ENCODE assay signal across 17 cellular contexts in the genomic region with DNA sequence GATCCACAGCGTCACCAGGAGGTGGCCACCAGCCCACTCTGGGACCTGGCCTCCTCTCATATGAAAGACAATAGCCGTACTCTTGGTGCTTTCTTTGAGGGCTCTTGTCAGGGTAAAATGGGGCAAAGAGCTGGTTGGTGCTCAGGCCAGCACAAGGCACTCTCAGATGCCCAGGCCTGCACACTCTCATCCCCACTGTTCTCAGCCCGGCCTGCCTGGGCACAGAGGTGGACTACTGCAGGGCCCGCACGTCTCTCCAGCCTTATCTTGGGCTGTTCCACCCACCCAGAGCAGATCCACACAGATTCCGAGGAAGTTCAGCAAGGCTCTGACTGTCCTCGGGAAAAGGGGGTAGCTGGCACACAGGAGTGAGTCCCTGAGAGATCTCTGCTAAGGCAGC.
DNase-seq lines count a peak whose midpoint lies in the region; ATAC-seq and TF ChIP-seq lines count a peak whose summit lies in the region.
"Had no signal": no experiment of that assay in that cellular context is flagged by ENCODE, and none has a peak within 500 bp of the region (broad histone marks: within the 10 kb centered on the region; RNA-seq: fewer than 3 reads in every experiment).

No MANE protein-coding gene starts in this region.

- H3K4me3 ChIP-seq in BLaER1 (no peak overlapping the region), neural progenitor cell (no peak overlapping the region), MM.1S (ENCODE audit: low read length) (no peak overlapping the region), coronary artery (no peak overlapping the region)
- no peak overlapping the region for H3K4me3 ChIP-seq in BLaER1 treated with 17β-estradiol and CSF1 and Interleukin-3, amounts not matched to agents 10 nM and 100 nM
- H3K4me3 ChIP-seq: HAP-1, SJCRH30 had no signal

- H3K9me2 ChIP-seq in MM.1S (replicated peaks; ENCODE audit: insufficient read depth, low read length): no peaks in the 10 kb centered on the region

- no peaks in the 10 kb centered on the region for H3K79me2 ChIP-seq in neural progenitor cell (ENCODE audit: low read depth)
- no peaks in the 10 kb centered on the region for H3K79me2 ChIP-seq in MM.1S (ENCODE audit: low read length)

- H3K4me2 ChIP-seq in BLaER1: peak overlapping the region; percentile 74
- H3K4me2 ChIP-seq in BLaER1 treated with 17β-estradiol and CSF1 and Interleukin-3, amounts not matched to agents 10 nM and 100 nM: peak overlapping the region in 8 of 11 experiments; percentile 57 to 87 (median 74); a peak in 13 of 22 replicates
- H3K4me2 ChIP-seq in neural progenitor cell: peak overlapping the region; percentile 50
- no peak overlapping the region for H3K4me2 ChIP-seq in MM.1S (ENCODE audit: low read depth, low read length)
- H3K4me2 ChIP-seq: KMS-11 had no signal

- peaks cover 73% of the 10 kb centered on the region for H3K4me1 Mint-ChIP-seq in neural progenitor cell
- H3K4me1 Mint-ChIP-seq: CD14-positive monocyte had no signal

- peak overlapping the region; percentile 90 for H3K27ac Mint-ChIP-seq in neural progenitor cell
- H3K27ac Mint-ChIP-seq: CD14-positive monocyte had no signal

- no peaks in the 10 kb centered on the region for H3K9me3 Mint-ChIP-seq in neural progenitor cell
- H3K9me3 Mint-ChIP-seq: CD14-positive monocyte had no signal

- no peaks in the 10 kb centered on the region for H4K20me1 ChIP-seq in BLaER1
- 0 out of 22 replicates have a peak, but pooled peaks cover 0 to 4% (median 0%) of the 10 kb centered on the region in 11 experiments for H4K20me1 ChIP-seq in BLaER1 treated with 17β-estradiol and CSF1 and Interleukin-3, amounts not matched to agents 10 nM and 100 nM
- H4K20me1 ChIP-seq in neural progenitor cell (ENCODE audit: low read depth): no peaks in the 10 kb centered on the region
- no peaks in the 10 kb centered on the region for H4K20me1 ChIP-seq in MM.1S (ENCODE audit: insufficient read depth, low read length)

- H3K4me3 Mint-ChIP-seq in neural progenitor cell: peak overlapping the region; percentile 42
- H3K4me3 Mint-ChIP-seq: CD14-positive monocyte had no signal

- H3K9ac ChIP-seq in BLaER1 (no peak overlapping the region), neural progenitor cell (no peak overlapping the region), MM.1S (ENCODE audit: low read length) (no peak overlapping the region)
- no peak overlapping the region for H3K9ac ChIP-seq in BLaER1 treated with 17β-estradiol and CSF1 and Interleukin-3, amounts not matched to agents 10 nM and 100 nM
- H3K9ac ChIP-seq: KMS-11 had no signal

- H3F3A ChIP-seq in neural progenitor cell (ENCODE audit: low read depth) (peaks cover 12% of the 10 kb centered on the region), MM.1S (ENCODE audit: insufficient read depth, low read length) (no peaks in the 10 kb centered on the region)

- DNase-seq in ecto neural progenitor cell (ENCODE audit: low spot score) (peak; percentile 37), neural progenitor cell (ENCODE audit: low spot score) (no peak), MM.1S (no peak), SHP77 treated with DMSO at 0.1 percent for 48 hours (lab: John Stamatoyannopoulos, UW) (no peak), coronary artery (ENCODE audit: low spot score) (no peak)
- no peak for DNase-seq in stimulated activated naive CD8-positive, alpha-beta T cell treated with anti-CD3 and anti-CD28 coated beads, Interleukin-15, Interleukin-2, amounts not matched to agents 100 U/mL and 50 U/mL, for 24 hours
- DNase-seq: ACHN, DMS79 treated with DMSO at 0.1 percent for 48 hours, NCI-H1436, NCI-H1930, SJCRH30 had no signal

- H3K27me3 ChIP-seq in BLaER1 (no peaks in the 10 kb centered on the region), neural progenitor cell (no peaks in the 10 kb centered on the region), MM.1S (replicated peaks; ENCODE audit: insufficient read depth, low read length) (no peaks in the 10 kb centered on the region)
- H3K27me3 ChIP-seq in BLaER1 treated with 17β-estradiol and CSF1 and Interleukin-3, amounts not matched to agents 10 nM and 100 nM: no peaks in the 10 kb centered on the region

- no peak for ATAC-seq in stimulated activated naive CD8-positive, alpha-beta T cell treated with anti-CD3 and anti-CD28 coated beads, Interleukin-15, Interleukin-2, amounts not matched to agents 100 U/mL and 50 U/mL, for 24 hours

- no peaks in the 10 kb centered on the region for H3K9me3 ChIP-seq in BLaER1
- no peaks in the 10 kb centered on the region for H3K9me3 ChIP-seq in BLaER1 treated with 17β-estradiol and CSF1 and Interleukin-3, amounts not matched to agents 10 nM and 100 nM (replicated peaks in 1 of 11)
- H3K9me3 ChIP-seq in neural progenitor cell (ENCODE audit: low read depth): no peaks in the 10 kb centered on the region
- no peaks in the 10 kb centered on the region for H3K9me3 ChIP-seq in MM.1S (replicated peaks; ENCODE audit: insufficient read depth, low read length)
- H3K9me3 ChIP-seq: HAP-1, SJCRH30 had no signal

- TF ChIP-seq CTCF in neural progenitor cell (IDR thresholded peaks at IDR 0.05): no peak
- no peak for TF ChIP-seq CTCF in MM.1S (IDR thresholded peaks at IDR 0.05; ENCODE audit: low read length)
- no peak for TF ChIP-seq CTCF in coronary artery (IDR thresholded peaks at IDR 0.05)

- H3K27me3 Mint-ChIP-seq in neural progenitor cell (ENCODE audit: insufficient read depth, low read depth): peaks cover 4% of the 10 kb centered on the region

- H3K36me3 Mint-ChIP-seq in neural progenitor cell: peaks cover 3% of the 10 kb centered on the region
- H3K36me3 Mint-ChIP-seq: CD14-positive monocyte had no signal

- H3K36me3 ChIP-seq in BLaER1 (no peaks in the 10 kb centered on the region), neural progenitor cell (no peaks in the 10 kb centered on the region), MM.1S (replicated peaks; ENCODE audit: insufficient read depth, low read length) (no peaks in the 10 kb centered on the region)
- no peaks in the 10 kb centered on the region for H3K36me3 ChIP-seq in BLaER1 treated with 17β-estradiol and CSF1 and Interleukin-3, amounts not matched to agents 10 nM and 100 nM
- H3K36me3 ChIP-seq: HAP-1, SJCRH30 had no signal

- peaks cover 58% of the 10 kb centered on the region for H3K4me1 ChIP-seq in BLaER1
- H3K4me1 ChIP-seq in BLaER1 treated with 17β-estradiol and CSF1 and Interleukin-3, amounts not matched to agents 10 nM and 100 nM: peaks cover 5 to 58% (median 57%) of the 10 kb centered on the region in 10 experiments; a peak in 17 of 20 replicates
- H3K4me1 ChIP-seq in neural progenitor cell: peaks cover 51% of the 10 kb centered on the region
- no peaks in the 10 kb centered on the region for H3K4me1 ChIP-seq in MM.1S (ENCODE audit: low read length)
- H3K4me1 ChIP-seq: SJCRH30 had no signal

- H2AFZ ChIP-seq in neural progenitor cell (replicated peaks): no peak overlapping the region
- H2AFZ ChIP-seq in MM.1S (ENCODE audit: low read length): no peak overlapping the region

- H3K27ac ChIP-seq in BLaER1: peak overlapping the region; percentile 30; the same call in 1 of the 2 replicates
- H3K27ac ChIP-seq in BLaER1 treated with 17β-estradiol and CSF1 and Interleukin-3, amounts not matched to agents 10 nM and 100 nM: no peak overlapping the region
- no peak overlapping the region for H3K27ac ChIP-seq in neural progenitor cell
- no peak overlapping the region for H3K27ac ChIP-seq in MM.1S (ENCODE audit: low read length)
- H3K27ac ChIP-seq in coronary artery: no peak overlapping the region
- H3K27ac ChIP-seq: KMS-11, RWPE1, SJCRH30 had no signal
